Comparison of ENCODE assay signal across 25 cellular contexts in the genomic region with DNA sequence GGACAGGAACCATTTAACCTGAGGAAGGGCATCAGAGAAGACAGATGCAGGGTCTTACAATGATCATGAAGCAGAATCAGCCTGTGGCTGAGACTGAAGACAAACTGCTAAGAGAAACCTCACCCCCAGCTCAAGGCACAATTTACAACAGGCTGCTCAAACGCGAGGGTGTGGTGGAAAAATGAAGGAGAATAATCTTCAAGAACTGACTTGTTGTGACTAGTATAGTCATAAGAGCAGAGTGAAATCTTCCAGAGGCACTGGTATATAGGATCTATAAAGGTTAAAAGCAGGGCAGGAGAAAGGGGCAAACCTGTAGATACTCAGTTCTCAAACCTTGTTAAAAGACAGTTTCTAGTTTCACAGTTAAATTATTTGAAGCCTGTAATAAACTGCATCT.
DNase-seq lines count a peak whose midpoint lies in the region; ATAC-seq, FAIRE-seq and TF ChIP-seq lines count a peak whose summit lies in the region.
"Had no signal": no experiment of that assay in that cellular context is flagged by ENCODE, and none has a peak within 500 bp of the region (broad histone marks: within the 10 kb centered on the region; RNA-seq: fewer than 3 reads in every experiment).

No MANE protein-coding gene starts in this region.

- POLR2A ChIA-PET in HepG2 (lab: Yijun Ruan, JAX) (no interaction called here), H1 (lab: Charles Lee; ENCODE audit: partially characterized antibody) (no interaction called here)

- 66% methylated on average over 2 of the region's 2 CpGs for WGBS in HepG2 (ENCODE audit: low lambda C conversion rate)
- 73% methylated on average over 2 of the region's 2 CpGs for WGBS in right lobe of liver (ENCODE audit: insufficient coverage, low coverage, low lambda C conversion rate, missing lambda C conversion rate)
- WGBS in H1 (ENCODE audit: extremely low coverage in 1 of 2, insufficient coverage in 1 of 2, insufficient read length in 1 of 2, insufficient replicate concordance in 2 of 2, low coverage in 1 of 2, low lambda C conversion rate in 2 of 2, missing lambda C conversion rate in 1 of 2), 2 experiments: 92% methylated on average over 2 of the region's 2 CpGs; no CpG with 5 or more reads in 1 of the 2 experiments
- WGBS in mesenchymal stem cell: 89% methylated on average over 2 of the region's 2 CpGs

- no peak for DNase-seq in HepG2 (ENCODE audit: low spot score)
- DNase-seq in right lobe of liver: no peak
- DNase-seq in H1 (ENCODE audit: low read depth in 1 of 2, low spot score in 2 of 2): no peak
- no peak for DNase-seq in mesenchymal stem cell
- DNase-seq in inferior parietal cortex (ENCODE audit: extremely low spot score): no peak
- DNase-seq in DMS 273 treated with DMSO at 0.1 percent for 48 hours (lab: John Stamatoyannopoulos, UW): no peak
- DNase-seq: CD4-positive, alpha-beta T cell; DMS53; EL; GDM1; Karpas-422; NCI-H1105 treated with DMSO at 0.1 percent for 48 hours; NCI-H146; NCI-H2029; NCI-H446 treated with DMSO at 0.1 percent for 48 hours; NCI-H526; SK-N-SH; SW 1271 had no signal

- TF ChIP-seq RAD21 in HepG2 (CRISPR knock-in tag; IDR thresholded peaks at IDR 0.05) (no peak), H1 (IDR thresholded peaks at IDR 0.05 in 1 of 2, conservative IDR thresholded peaks at IDR 0.05 in 1 of 2; ENCODE audit: low read depth in 2 of 2, low read length in 2 of 2) (no peak)

- H3K18ac ChIP-seq in H1 (ENCODE audit: extremely low read depth, low read length) (no peak overlapping the region), mesenchymal stem cell (ENCODE audit: low read depth in 1 of 2, low read length in 2 of 2) (no peak overlapping the region)

- no peak for TF ChIP-seq CTCF in HepG2 (CRISPR knock-in tag; IDR thresholded peaks at IDR 0.05)
- no peak for TF ChIP-seq CTCF in right lobe of liver (IDR thresholded peaks at IDR 0.05)
- no peak for TF ChIP-seq CTCF in H1 (IDR thresholded peaks at IDR 0.05; ENCODE audit: control extremely low read depth in 1 of 3, insufficient read depth in 1 of 3, low read depth in 1 of 3, low read length in 3 of 3)

- no peaks in the 10 kb centered on the region for H3K79me2 ChIP-seq in HepG2 (ENCODE audit: insufficient read depth, low read length)
- H3K79me2 ChIP-seq in H1 (ENCODE audit: control insufficient read depth in 1 of 2, insufficient read depth in 2 of 2, low read length in 2 of 2): no peaks in the 10 kb centered on the region

- H3K4me1 ChIP-seq in HepG2 (ENCODE audit: insufficient read depth, low read length): peaks cover 7% of the 10 kb centered on the region
- no peaks in the 10 kb centered on the region for H3K4me1 ChIP-seq in right lobe of liver
- H3K4me1 ChIP-seq in H1 (replicated peaks in 1 of 4; ENCODE audit: control insufficient read depth in 3 of 4, insufficient read depth in 4 of 4, low read length in 3 of 4): 0 out of 7 replicates have a peak, but pooled peaks cover 0 to 2% (median 0%) of the 10 kb centered on the region in 4 experiments
- no peaks in the 10 kb centered on the region for H3K4me1 ChIP-seq in mesenchymal stem cell (ENCODE audit: control insufficient read depth, insufficient read depth, low read depth, low read length)

- H2AK5ac ChIP-seq in H1 (ENCODE audit: low read depth, low read length) (no peak overlapping the region), mesenchymal stem cell (ENCODE audit: low read length, severe bottlenecking) (no peak overlapping the region)

- H3K79me1 ChIP-seq in H1 (ENCODE audit: low read depth, low read length): no peaks in the 10 kb centered on the region
- no peaks in the 10 kb centered on the region for H3K79me1 ChIP-seq in mesenchymal stem cell (replicated peaks; ENCODE audit: low read length, poor library complexity, severe bottlenecking)

- H3K14ac ChIP-seq in H1 (ENCODE audit: insufficient read length): no peak overlapping the region
- H3K14ac ChIP-seq in mesenchymal stem cell (ENCODE audit: low read length in 2 of 2): no peak overlapping the region

- H2BK5ac ChIP-seq in H1 (ENCODE audit: low read depth, low read length) (no peak overlapping the region), mesenchymal stem cell (ENCODE audit: low read depth, low read length, poor library complexity, severe bottlenecking) (no peak overlapping the region)

- H3K36me3 ChIP-seq in HepG2 (replicated peaks in 1 of 2; ENCODE audit: control insufficient read depth in 1 of 2, insufficient read depth in 2 of 2, low read length in 2 of 2): no peaks in the 10 kb centered on the region
- H3K36me3 ChIP-seq in right lobe of liver: no peaks in the 10 kb centered on the region
- H3K36me3 ChIP-seq in H1 (ENCODE audit: control insufficient read depth in 2 of 4, insufficient read depth in 4 of 4, low read length in 3 of 4): no peaks in the 10 kb centered on the region
- no peaks in the 10 kb centered on the region for H3K36me3 ChIP-seq in mesenchymal stem cell (ENCODE audit: control insufficient read depth in 1 of 2, insufficient read depth in 2 of 2, low read depth in 1 of 2, low read length in 2 of 2)
- H3K36me3 ChIP-seq: BLaER1 treated with 17β-estradiol and CSF1 and Interleukin-3, amounts not matched to agents 10 nM and 100 nM had no signal

- H3K9me3 ChIP-seq in HepG2 (ENCODE audit: low read length) (no peaks in the 10 kb centered on the region), right lobe of liver (no peaks in the 10 kb centered on the region), H1 (ENCODE audit: insufficient read depth in 2 of 2, low read depth in 1 of 2, low read length in 1 of 2) (no peaks in the 10 kb centered on the region), mesenchymal stem cell (ENCODE audit: control insufficient read depth, low read length) (no peaks in the 10 kb centered on the region)
- H3K9me3 ChIP-seq: BLaER1 treated with 17β-estradiol and CSF1 and Interleukin-3, amounts not matched to agents 10 nM and 100 nM; SK-N-SH had no signal

- no peak overlapping the region for H2BK12ac ChIP-seq in H1 (ENCODE audit: low read depth, low read length)
- H2BK12ac ChIP-seq in mesenchymal stem cell (ENCODE audit: low read length in 2 of 2): no peak overlapping the region

- H4K20me1 ChIP-seq in HepG2 (ENCODE audit: insufficient read depth, low read length) (no peaks in the 10 kb centered on the region), H1 (replicated peaks in 1 of 2; ENCODE audit: control insufficient read depth in 1 of 2, insufficient read depth in 2 of 2, low read length in 2 of 2) (no peaks in the 10 kb centered on the region)
- H4K20me1 ChIP-seq: BLaER1 treated with 17β-estradiol and CSF1 and Interleukin-3, amounts not matched to agents 10 nM and 100 nM had no signal

- intact Hi-C loops in HepG2 (cut with micrococcal nuclease; ENCODE audit: unreplicated experiment): no loop called here
- intact Hi-C loops in right lobe of liver (cut with DNase I): no loop called here

- no peaks in the 10 kb centered on the region; the same call in 1 of the 2 replicates for H3K23me2 ChIP-seq in H1 (ENCODE audit: low read depth, low read length)

- TF ChIP-seq EP300 in HepG2 (IDR thresholded peaks at IDR 0.05; ENCODE audit: low read depth in 2 of 2, low read length in 2 of 2): no peak
- no peak for TF ChIP-seq EP300 in HepG2 (CRISPR knock-in tag; IDR thresholded peaks at IDR 0.05; ENCODE audit: borderline replicate concordance)
- no peak for TF ChIP-seq EP300 in H1 (IDR thresholded peaks at IDR 0.05; ENCODE audit: borderline replicate concordance in 1 of 2, low read depth in 2 of 2, low read length in 2 of 2)

- peak overlapping the region; percentile 61; the same call in 1 of the 2 replicates for H2BK20ac ChIP-seq in H1 (ENCODE audit: low read length)

- no peak overlapping the region for H3K4me3 ChIP-seq in HepG2 (replicated peaks in 1 of 3; ENCODE audit: insufficient read depth in 1 of 3, low read depth in 2 of 3, low read length in 3 of 3)
- H3K4me3 ChIP-seq in right lobe of liver: no peak overlapping the region
- H3K4me3 ChIP-seq in H1 (ENCODE audit: extremely low read depth in 1 of 4, insufficient read depth in 2 of 4, low read depth in 3 of 4, low read length in 4 of 4): no peak overlapping the region
- H3K4me3 ChIP-seq in mesenchymal stem cell (ENCODE audit: insufficient read depth in 1 of 2, low read depth in 1 of 2, low read length in 2 of 2): no peak overlapping the region
- H3K4me3 ChIP-seq: BLaER1 treated with 17β-estradiol and CSF1 and Interleukin-3, amounts not matched to agents 10 nM and 100 nM; GM12878 had no signal

- in situ Hi-C loops in HepG2 (cut with HindIII; ENCODE audit: extremely low pct_ligation_motif_present, low pct_unique_long_range_greater_than_20kb): no loop called here

- ATAC-seq in HepG2 (no peak; the same call in 2 of the 3 replicates), right lobe of liver (no peak), GM19324 (IDR thresholded peaks at IDR 0.05; ENCODE audit: low FRiP score, unreplicated experiment) (no peak), HG03095 (IDR thresholded peaks at IDR 0.05; ENCODE audit: unreplicated experiment) (no peak)
- ATAC-seq: GM12878 had no signal

- no peak overlapping the region for H2BK15ac ChIP-seq in H1 (ENCODE audit: low read length)
- H2BK15ac ChIP-seq in mesenchymal stem cell (ENCODE audit: low read depth, poor library complexity, severe bottlenecking): no peak overlapping the region

- H2BK120ac ChIP-seq in H1 (replicated peaks; ENCODE audit: low read depth, low read length): no peak overlapping the region
- no peak overlapping the region for H2BK120ac ChIP-seq in mesenchymal stem cell (ENCODE audit: low read depth, low read length)

- no TSS peak for BruUV-seq in HepG2 (replicated peaks; lab: Mats Ljungman, UMichigan)

- peak overlapping the region; percentile 18 for H2AFZ ChIP-seq in HepG2 (ENCODE audit: low read length)
- no peak overlapping the region for H2AFZ ChIP-seq in H1 (ENCODE audit: low read length)
- peak overlapping the region; percentile 27 for H2AFZ ChIP-seq in mesenchymal stem cell (ENCODE audit: low read depth, low read length)

- H3K9ac ChIP-seq in HepG2 (ENCODE audit: insufficient read depth, low read depth, low read length) (no peak overlapping the region), H1 (replicated peaks in 1 of 4; ENCODE audit: extremely low read depth in 1 of 4, low read depth in 3 of 4, low read length in 3 of 4) (no peak overlapping the region), mesenchymal stem cell (ENCODE audit: low read length) (no peak overlapping the region)
- H3K9ac ChIP-seq: BLaER1 treated with 17β-estradiol and CSF1 and Interleukin-3, amounts not matched to agents 10 nM and 100 nM; SK-N-SH had no signal

- CTCF ChIA-PET in HepG2 (lab: Yijun Ruan, JAX; ENCODE audit: low intra/inter-chr PET ratio, low total read pairs) (no interaction called here), H1 (lab: Charles Lee; ENCODE audit: partially characterized antibody) (no interaction called here)

- H3K27me3 ChIP-seq in HepG2 (ENCODE audit: control insufficient read depth in 1 of 2, insufficient read depth in 2 of 2, low read length in 2 of 2) (no peaks in the 10 kb centered on the region), right lobe of liver (no peaks in the 10 kb centered on the region), H1 (replicated peaks in 1 of 4; ENCODE audit: control insufficient read depth in 3 of 4, extremely low read depth in 1 of 4, insufficient read depth in 3 of 4, low read length in 3 of 4) (no peaks in the 10 kb centered on the region), mesenchymal stem cell (ENCODE audit: control insufficient read depth in 1 of 2, insufficient read depth in 1 of 2, low read length in 2 of 2) (no peaks in the 10 kb centered on the region)
- H3K27me3 ChIP-seq: BLaER1 treated with 17β-estradiol and CSF1 and Interleukin-3, amounts not matched to agents 10 nM and 100 nM had no signal

- no peak for FAIRE-seq in HepG2 (lab: Jason Lieb, UNC)
- no peak for FAIRE-seq in H1 (lab: Jason Lieb, UNC)
- FAIRE-seq: D721Med, GM12878, H54, RCC 7860 had no signal

- no peak for TF ChIP-seq POLR2A in HepG2 (IDR thresholded peaks at IDR 0.05; ENCODE audit: insufficient read depth in 1 of 2, low read depth in 2 of 2, low read length in 2 of 2)
- TF ChIP-seq POLR2A in right lobe of liver (IDR thresholded peaks at IDR 0.05): no peak
- no peak for TF ChIP-seq POLR2A in H1 (IDR thresholded peaks at IDR 0.05; ENCODE audit: control extremely low read depth in 1 of 2, low read depth in 2 of 2, low read length in 2 of 2)

- no peak overlapping the region for H3K56ac ChIP-seq in H1 (replicated peaks; ENCODE audit: insufficient read length, low read depth, low read length)

- H4K8ac ChIP-seq in H1 (ENCODE audit: extremely low read depth, insufficient read depth, low read length): no peak overlapping the region
- no peak overlapping the region for H4K8ac ChIP-seq in mesenchymal stem cell (ENCODE audit: low read length)

- H3K23ac ChIP-seq in H1 (ENCODE audit: insufficient read length): no peak overlapping the region
- H3K23ac ChIP-seq in mesenchymal stem cell (ENCODE audit: low read length in 2 of 2): no peak overlapping the region

- H3K4ac ChIP-seq in H1 (replicated peaks; ENCODE audit: insufficient read length, low read depth, low read length): no peak overlapping the region
- no peak overlapping the region for H3K4ac ChIP-seq in mesenchymal stem cell (ENCODE audit: low read depth in 1 of 2, low read length in 2 of 2)

- no peak overlapping the region for H3K4me2 ChIP-seq in HepG2 (ENCODE audit: low read depth, low read length)
- H3K4me2 ChIP-seq in H1 (ENCODE audit: insufficient read depth in 1 of 2, low read depth in 2 of 2, low read length in 2 of 2): no peak overlapping the region
- no peak overlapping the region for H3K4me2 ChIP-seq in mesenchymal stem cell (ENCODE audit: low read length, poor library complexity, severe bottlenecking)
- H3K4me2 ChIP-seq: BLaER1 treated with 17β-estradiol and CSF1 and Interleukin-3, amounts not matched to agents 10 nM and 100 nM; SK-N-SH had no signal

- H3K27ac ChIP-seq in HepG2 (ENCODE audit: extremely low read length, insufficient read depth, low read length): no peak overlapping the region
- no peak overlapping the region for H3K27ac ChIP-seq in right lobe of liver
- no peak overlapping the region for H3K27ac ChIP-seq in H1 (ENCODE audit: low read depth, low read length)
- H3K27ac ChIP-seq in mesenchymal stem cell (ENCODE audit: low read length, poor library complexity, severe bottlenecking): no peak overlapping the region
- H3K27ac ChIP-seq: BLaER1 treated with 17β-estradiol and CSF1 and Interleukin-3, amounts not matched to agents 10 nM and 100 nM had no signal

- H4K5ac ChIP-seq in H1 (ENCODE audit: insufficient read length, low read depth, low read length): no peak overlapping the region

- H4K91ac ChIP-seq in H1 (replicated peaks; ENCODE audit: insufficient read length, low read length) (no peak overlapping the region), mesenchymal stem cell (ENCODE audit: low read length) (no peak overlapping the region)
